In genomic region chr17:76732734-76733617, GRCh38 we compare ENCODE assay signal across 1 cellular context.
TF ChIP-seq lines count a peak whose summit lies in the region.

No MANE protein-coding gene starts in this region.

TF ChIP-seq in K562, 482 proteins besides CTCF, POLR2A, EP300 and RAD21 (continued from another document):
- 0 out of 2 replicates have a peak, but pooled peaks have one; percentile 17 for TF ChIP-seq HBP1 (CRISPR knock-in tag; IDR thresholded peaks at IDR 0.05)
- no peak for TF ChIP-seq MEIS2 (IDR thresholded peaks at IDR 0.05; ENCODE audit: partially characterized antibody)
- TF ChIP-seq NR3C1 (CRISPR knock-in tag; IDR thresholded peaks at IDR 0.05) = no peak
- no peak for TF ChIP-seq ZNF282 (CRISPR knock-in tag; IDR thresholded peaks at IDR 0.05)
- TF ChIP-seq ZNF41 (CRISPR knock-in tag; conservative IDR thresholded peaks at IDR 0.05) = peak; percentile 68; the same call in 1 of the 2 replicates
- 0 out of 2 replicates have a peak, but pooled peaks have one; percentile 13 for TF ChIP-seq ETV1 (tag; conservative IDR thresholded peaks at IDR 0.05; ENCODE audit: low read depth)
- TF ChIP-seq OTX1 (CRISPR knock-in tag; IDR thresholded peaks at IDR 0.05) = 0 out of 2 replicates have a peak, but pooled peaks have one; percentile 24
- no peak for TF ChIP-seq KDM1A (IDR thresholded peaks at IDR 0.05)
- 0 out of 2 replicates have a peak, but pooled peaks have one; percentile 22 for TF ChIP-seq ELF2 (CRISPR knock-in tag; IDR thresholded peaks at IDR 0.05)
- TF ChIP-seq FOXP4 (CRISPR knock-in tag; IDR thresholded peaks at IDR 0.05; ENCODE audit: borderline replicate concordance) = 0 out of 2 replicates have a peak, but pooled peaks have one; percentile 55
- TF ChIP-seq POLR2AphosphoS5 (IDR thresholded peaks at IDR 0.05; ENCODE audit: control insufficient read depth, insufficient read depth, low read depth, low read length) = peak; percentile 85
- no peak for TF ChIP-seq RBM34 (IDR thresholded peaks at IDR 0.05; ENCODE audit: borderline replicate concordance, insufficient read depth, low read length)
- TF ChIP-seq PREB (CRISPR knock-in tag; IDR thresholded peaks at IDR 0.05) = 0 out of 2 replicates have a peak, but pooled peaks have one; percentile 54
